ENCODE assay signal across 22 cellular contexts in genomic region chr3:46283851-46284450, GRCh38. TPM values are rescaled to one million over a fixed set of nuclear protein-coding genes. Genes with fewer than 3 reads are reported as not detected.
A peak's percentile ranks its signal among the peaks of the same experiment; 100 is the strongest.
DNase-seq lines count a peak whose midpoint lies in the region; ATAC-seq and TF ChIP-seq lines count a peak whose summit lies in the region.
"Had no signal": no experiment of that assay in that cellular context is flagged by ENCODE, and none has a peak within 500 bp of the region (broad histone marks: within the 10 kb centered on the region; RNA-seq: fewer than 3 reads in every experiment).

No MANE protein-coding gene starts in this region.

- intact Hi-C loops in activated CD4-positive, alpha-beta T cell treated with anti-CD3 and anti-CD28 coated beads for 36 hours (cut with DNase I, micrococcal nuclease), result loop anchor here in 1 of 2 experiments (2.0 kb wide), 1 partner anchor 15 kb away; no protein-coding TSS in a partner anchor
- intact Hi-C loops in naive thymus-derived CD4-positive, alpha-beta T cell (cut with micrococcal nuclease), result loop anchor here in 1 of 2 donors (2.0 to 5.0 kb wide), 2 partner anchors 15 to 187 kb away; no protein-coding TSS in a partner anchor

- H3K9me3 Mint-ChIP-seq in activated CD4-positive, alpha-beta T cell treated with anti-CD3 and anti-CD28 coated beads for 36 hours (ENCODE audit: low read depth), result peaks cover 11% of the 10 kb centered on the region
- peaks cover under 1% of the 10 kb centered on the region for H3K9me3 Mint-ChIP-seq in activated CD4-positive, alpha-beta memory T cell treated with anti-CD3 and anti-CD28 coated beads, Interleukin-2, amount 10 ng/mL, durations not matched to agents 7 days and 5 days
- H3K9me3 Mint-ChIP-seq in naive thymus-derived CD4-positive, alpha-beta T cell, result peaks cover 0 to 12% (median 6%) of the 10 kb centered on the region in 11 donors

- H2AFZ ChIP-seq in KMS-11 (ENCODE audit: low read depth), result no peak overlapping the region
- no peak overlapping the region for H2AFZ ChIP-seq in Karpas-422 (ENCODE audit: low read length)
- H2AFZ ChIP-seq: GM23338 had no signal

- no peak overlapping the region for H3K4me3 Mint-ChIP-seq in activated CD4-positive, alpha-beta T cell treated with anti-CD3 and anti-CD28 coated beads for 36 hours
- peak overlapping the region; percentile 7 for H3K4me3 Mint-ChIP-seq in activated CD4-positive, alpha-beta memory T cell treated with anti-CD3 and anti-CD28 coated beads, Interleukin-2, amount 10 ng/mL, durations not matched to agents 7 days and 5 days
- peak overlapping the region in 4 of 10 donors; percentile 28 to 63 (median 52) for H3K4me3 Mint-ChIP-seq in naive thymus-derived CD4-positive, alpha-beta T cell
- H3K4me3 Mint-ChIP-seq: GM23338 had no signal

- H3K4me1 ChIP-seq in KMS-11 (ENCODE audit: low read depth, poor library complexity, severe bottlenecking) (peaks cover 82% of the 10 kb centered on the region), Karpas-422 (ENCODE audit: low read length) (no peaks in the 10 kb centered on the region)
- H3K4me1 ChIP-seq in naive thymus-derived CD4-positive, alpha-beta T cell (ENCODE audit: control insufficient read depth in 2 of 2, insufficient read depth in 2 of 2, low read length in 2 of 2), result peaks cover 15 to 83% of the 10 kb centered on the region in 2 donors
- H3K4me1 ChIP-seq: A549, SJSA1, transverse colon had no signal

- TF ChIP-seq CTCF in KMS-11 (conservative IDR thresholded peaks at IDR 0.05; ENCODE audit: low read depth, low read length), result no peak

- H3K27ac Mint-ChIP-seq in activated CD4-positive, alpha-beta T cell treated with anti-CD3 and anti-CD28 coated beads for 36 hours, result peak overlapping the region; percentile 19
- H3K27ac Mint-ChIP-seq in activated CD4-positive, alpha-beta memory T cell treated with anti-CD3 and anti-CD28 coated beads, Interleukin-2, amount 10 ng/mL, durations not matched to agents 7 days and 5 days, result peak overlapping the region; percentile 92
- H3K27ac Mint-ChIP-seq in naive thymus-derived CD4-positive, alpha-beta T cell, result peak overlapping the region in 3 of 9 donors; percentile 12 to 80 (median 62)
- H3K27ac Mint-ChIP-seq: GM23338 had no signal

- peaks cover 5% of the 10 kb centered on the region for H3K36me3 Mint-ChIP-seq in activated CD4-positive, alpha-beta T cell treated with anti-CD3 and anti-CD28 coated beads for 36 hours (ENCODE audit: low read depth)
- H3K36me3 Mint-ChIP-seq in activated CD4-positive, alpha-beta memory T cell treated with anti-CD3 and anti-CD28 coated beads, Interleukin-2, amount 10 ng/mL, durations not matched to agents 7 days and 5 days (ENCODE audit: low read depth), result peaks cover 15% of the 10 kb centered on the region
- H3K36me3 Mint-ChIP-seq in naive thymus-derived CD4-positive, alpha-beta T cell, result peaks cover 0 to 12% (median 6%) of the 10 kb centered on the region in 5 donors

- H3K9ac ChIP-seq in KMS-11 (no peak overlapping the region), Karpas-422 (ENCODE audit: low read length) (no peak overlapping the region)

- no peak for DNase-seq in activated CD4-positive, alpha-beta T cell treated with anti-CD3 and anti-CD28 coated beads for 36 hours
- DNase-seq in activated CD4-positive, alpha-beta T cell treated with anti-CD3 and anti-CD28 coated beads, Interleukin-2, amount 50 U/mL, for 4 hours, result no peak
- no peak for DNase-seq in activated CD4-positive, alpha-beta memory T cell treated with anti-CD3 and anti-CD28 coated beads, Interleukin-2, amount 10 ng/mL, durations not matched to agents 7 days and 5 days
- no peak for DNase-seq in naive thymus-derived CD4-positive, alpha-beta T cell
- DNase-seq in SHP77 treated with DMSO at 0.1 percent for 48 hours (lab: John Stamatoyannopoulos, UW), result no peak
- no peak for DNase-seq in Karpas-422
- no peak for DNase-seq in NCI-H526 treated with DMSO at 0.1 percent for 48 hours (lab: John Stamatoyannopoulos, UW)
- DNase-seq: activated CD4-positive, alpha-beta T cell treated with anti-CD3 and anti-CD28 coated beads, Interleukin-2, amount 50 U/mL, for 1 hour; caudate nucleus; NCI-H2081; NCI-H510A treated with DMSO at 0.1 percent for 48 hours; OCI-M1; stimulated activated CD4-positive, alpha-beta T cell treated with anti-CD3 and anti-CD28 coated beads, Interleukin-12 subunit alpha, Interleukin-12 subunit beta, amount 100 ng/mL, for 4 hours; T1000; transverse colon had no signal

- no peak for ATAC-seq in activated CD4-positive, alpha-beta T cell treated with anti-CD3 and anti-CD28 coated beads for 36 hours
- ATAC-seq in naive thymus-derived CD4-positive, alpha-beta T cell, result peak; percentile 28
- ATAC-seq: A549, esophagus mucosa, GM23338, left lobe of liver had no signal

- H3K36me3 ChIP-seq in KMS-11 (ENCODE audit: insufficient read depth) (no peaks in the 10 kb centered on the region), Karpas-422 (ENCODE audit: insufficient read depth, low read length) (no peaks in the 10 kb centered on the region)
- H3K36me3 ChIP-seq in naive thymus-derived CD4-positive, alpha-beta T cell (ENCODE audit: control insufficient read depth in 2 of 3, insufficient read depth in 3 of 3, low read length in 3 of 3), result no peaks in the 10 kb centered on the region
- H3K36me3 ChIP-seq: SJSA1, transverse colon had no signal

- CTCF ChIA-PET in activated CD4-positive, alpha-beta T cell treated with anti-CD3 and anti-CD28 coated beads for 36 hours (lab: Charles Lee), result interaction anchor here (0.9 to 3.5 kb wide), 3 partner anchors 10 to 15 kb away, joined by 3 to 21 read pairs (median 6); no protein-coding TSS in a partner anchor
- CTCF ChIA-PET in activated CD4-positive, alpha-beta memory T cell treated with anti-CD3 and anti-CD28 coated beads, Interleukin-2, amount 10 ng/mL, durations not matched to agents 7 days and 5 days (lab: Charles Lee), result interaction anchor here (0.6 to 7.2 kb wide), 7 partner anchors 8 to 214 kb away, joined by 3 to 74 read pairs (median 4); partner anchors contain the start of gene CCR5
- CTCF ChIA-PET in naive thymus-derived CD4-positive, alpha-beta T cell (lab: Charles Lee), result no interaction called here

- H3K4me1 Mint-ChIP-seq in activated CD4-positive, alpha-beta T cell treated with anti-CD3 and anti-CD28 coated beads for 36 hours, result peaks cover 69% of the 10 kb centered on the region
- peaks cover 92% of the 10 kb centered on the region for H3K4me1 Mint-ChIP-seq in activated CD4-positive, alpha-beta memory T cell treated with anti-CD3 and anti-CD28 coated beads, Interleukin-2, amount 10 ng/mL, durations not matched to agents 7 days and 5 days
- peaks cover 31 to 83% (median 39%) of the 10 kb centered on the region in 7 donors for H3K4me1 Mint-ChIP-seq in naive thymus-derived CD4-positive, alpha-beta T cell
- H3K4me1 Mint-ChIP-seq: GM23338 had no signal

- H3K27me3 Mint-ChIP-seq in activated CD4-positive, alpha-beta T cell treated with anti-CD3 and anti-CD28 coated beads for 36 hours, result peaks cover 11% of the 10 kb centered on the region
- no peaks in the 10 kb centered on the region for H3K27me3 Mint-ChIP-seq in activated CD4-positive, alpha-beta memory T cell treated with anti-CD3 and anti-CD28 coated beads, Interleukin-2, amount 10 ng/mL, durations not matched to agents 7 days and 5 days
- no peaks in the 10 kb centered on the region for H3K27me3 Mint-ChIP-seq in naive thymus-derived CD4-positive, alpha-beta T cell

- H3K4me3 ChIP-seq in KMS-11 (IDR thresholded peaks at IDR 0.05; ENCODE audit: insufficient read depth, low read depth, low read length) (no peak overlapping the region), Karpas-422 (ENCODE audit: low read length) (no peak overlapping the region)
- H3K4me3 ChIP-seq in naive thymus-derived CD4-positive, alpha-beta T cell (ENCODE audit: low read length), result peak overlapping the region; percentile 4
- H3K4me3 ChIP-seq: A549, GM23338, SJSA1, transverse colon had no signal

- H3K9me3 ChIP-seq in naive thymus-derived CD4-positive, alpha-beta T cell (ENCODE audit: control insufficient read depth in 2 of 3, low read length in 3 of 3), result no peaks in the 10 kb centered on the region
- no peaks in the 10 kb centered on the region for H3K9me3 ChIP-seq in Karpas-422 (ENCODE audit: low read length)
- H3K9me3 ChIP-seq: A549, SJSA1, transverse colon had no signal

- peak overlapping the region; percentile 52; the same call in 1 of the 2 replicates for H3K27ac ChIP-seq in KMS-11
- no peak overlapping the region for H3K27ac ChIP-seq in naive thymus-derived CD4-positive, alpha-beta T cell (ENCODE audit: low read depth, low read length)
- no peak overlapping the region for H3K27ac ChIP-seq in Karpas-422 (ENCODE audit: low read length)
- H3K27ac ChIP-seq: A549, SJSA1 had no signal

- H3K27me3 ChIP-seq in KMS-11 (ENCODE audit: insufficient read depth, low read depth), result no peaks in the 10 kb centered on the region
- no peaks in the 10 kb centered on the region for H3K27me3 ChIP-seq in naive thymus-derived CD4-positive, alpha-beta T cell (ENCODE audit: control insufficient read depth in 2 of 2, insufficient read depth in 2 of 2, low read length in 2 of 2)
- no peaks in the 10 kb centered on the region; the same call in 1 of the 2 replicates for H3K27me3 ChIP-seq in Karpas-422 (ENCODE audit: low read length)
- H3K27me3 ChIP-seq: SJSA1, transverse colon had no signal

- peak overlapping the region; percentile 11; the same call in 1 of the 2 replicates for H3K4me2 ChIP-seq in KMS-11
- H3K4me2 ChIP-seq in Karpas-422 (ENCODE audit: low read depth, low read length, poor library complexity, severe bottlenecking), result no peak overlapping the region
- H3K4me2 ChIP-seq: A549, GM23338 had no signal

- POLR2A ChIA-PET in activated CD4-positive, alpha-beta T cell treated with anti-CD3 and anti-CD28 coated beads for 36 hours (lab: Charles Lee), result interaction anchor here (0.6 kb wide), 1 partner anchor 86 kb away, joined by 3 read pairs; no protein-coding TSS in a partner anchor
- POLR2A ChIA-PET in activated CD4-positive, alpha-beta memory T cell treated with anti-CD3 and anti-CD28 coated beads, Interleukin-2, amount 10 ng/mL, durations not matched to agents 7 days and 5 days (lab: Charles Lee), result interaction anchor here (0.9 to 8.7 kb wide), 14 partner anchors 9 to 339 kb away, joined by 3 to 208 read pairs (median 14); partner anchors contain the start of genes CCR1, CCR2 and CCR5
- POLR2A ChIA-PET in naive thymus-derived CD4-positive, alpha-beta T cell (lab: Charles Lee), result no interaction called here

- no peaks in the 10 kb centered on the region for H3K9me2 ChIP-seq in Karpas-422 (replicated peaks; ENCODE audit: insufficient read depth, low read length)

- no peaks in the 10 kb centered on the region for H3K79me2 ChIP-seq in KMS-11 (ENCODE audit: insufficient read depth, low read depth)
- H3K79me2 ChIP-seq in Karpas-422 (ENCODE audit: low read length), result no peaks in the 10 kb centered on the region

- no peaks in the 10 kb centered on the region for H4K20me1 ChIP-seq in KMS-11 (ENCODE audit: insufficient read depth)
- no peaks in the 10 kb centered on the region for H4K20me1 ChIP-seq in Karpas-422 (ENCODE audit: insufficient read depth, low read depth, low read length)

RNA-seq across cellular contexts. Expression of gene CCR3, which starts 41.7 kb away (rescaled TPM):
- not detected for total RNA-seq in activated CD4-positive, alpha-beta T cell treated with anti-CD3 and anti-CD28 coated beads for 36 hours
- 1 to 10 TPM; 1.2 to 1.9 TPM for total RNA-seq in activated CD4-positive, alpha-beta memory T cell treated with anti-CD3 and anti-CD28 coated beads, Interleukin-2, amount 10 ng/mL, durations not matched to agents 7 days and 5 days
- 1 to 10 TPM in 2 of 5 experiments, under 1 TPM in 1, not detected in 2; 0.17 to 7.4 (median 2.4) TPM for total RNA-seq in naive thymus-derived CD4-positive, alpha-beta T cell
- not detected for polyA plus RNA-seq in naive thymus-derived CD4-positive, alpha-beta T cell
- not detected in 2 replicates for total RNA-seq in Karpas-422 (2014; rRNA removed; shearing (Covaris generic); ENCODE audit: low replicate concordance)
- total RNA-seq: esophagus mucosa, GM23338, left lobe of liver, MCF 10A, transverse colon had no signal
- polyA plus RNA-seq: A549, GM23338 had no signal
